In the genomic region with DNA sequence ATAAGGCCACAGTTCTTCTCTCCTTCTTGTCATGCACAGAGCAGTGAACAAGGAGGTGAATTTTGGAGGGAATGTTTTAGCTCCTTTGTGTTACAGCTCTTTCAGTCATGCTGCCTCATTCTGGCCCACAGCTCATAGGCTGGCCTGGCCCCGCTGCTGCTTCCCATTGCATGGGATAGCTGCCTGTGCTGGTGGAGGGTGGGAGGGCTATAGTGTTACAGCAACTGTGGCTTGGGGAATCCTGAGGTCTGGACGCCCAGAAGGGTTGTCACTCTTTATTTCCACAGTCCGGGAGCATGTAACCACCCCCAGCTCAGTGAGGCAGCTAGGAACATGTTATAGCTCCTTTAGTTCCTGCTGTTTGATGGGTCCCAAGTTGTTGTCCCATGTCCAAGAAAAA, we compare ENCODE assay signal across 19 cellular contexts.
"Had no signal": no experiment of that assay in that cellular context is flagged by ENCODE, and none has a peak within 500 bp of the region (broad histone marks: within the 10 kb centered on the region; RNA-seq: fewer than 3 reads in every experiment).

No MANE protein-coding gene starts in this region.

- H3K4me1 Mint-ChIP-seq: mesothelial cell of epicardium had no signal

- ATAC-seq: effector memory CD8-positive, alpha-beta T cell; foreskin keratinocyte; gastroesophageal sphincter; heart right ventricle; left cardiac atrium; left lung; left ventricle myocardium superior; lower lobe of right lung; mucosa of descending colon had no signal

- H3K4me1 ChIP-seq: colonic mucosa, esophagus muscularis mucosa, foreskin keratinocyte, gastroesophageal sphincter, heart right ventricle, left lung, lower lobe of right lung had no signal

- H3K27ac ChIP-seq: colonic mucosa, esophagus muscularis mucosa, foreskin keratinocyte, gastroesophageal sphincter, heart right ventricle, left lung, lower lobe of right lung had no signal

- H3K27me3 ChIP-seq: colonic mucosa, foreskin keratinocyte, gastroesophageal sphincter, heart right ventricle, left lung had no signal

- H3K27ac Mint-ChIP-seq: dendritic cell treated with granulocyte-macrophage colony-stimulating factor and Interleukin-4, amounts not matched to agents 40 ng/mL and 50 ng/mL, for 4 days; effector memory CD8-positive, alpha-beta T cell; endodermal cell; mesothelial cell of epicardium had no signal

- DNase-seq: colonic mucosa; cortex of kidney; effector CD8-positive, alpha-beta T cell; effector memory CD8-positive, alpha-beta T cell; endodermal cell; foreskin keratinocyte; head of caudate nucleus; heart right ventricle; hippocampal formation; left cardiac atrium; left ventricle myocardium superior; lower lobe of right lung; mesenchymal stem cell; mucosa of descending colon had no signal

- H3K4me3 Mint-ChIP-seq: dendritic cell treated with granulocyte-macrophage colony-stimulating factor and Interleukin-4, amounts not matched to agents 40 ng/mL and 50 ng/mL, for 4 days; effector memory CD8-positive, alpha-beta T cell; endodermal cell; mesothelial cell of epicardium had no signal

- H3K4me3 ChIP-seq: colonic mucosa, esophagus muscularis mucosa, gastroesophageal sphincter, heart right ventricle, left lung, lower lobe of right lung, mucosa of descending colon had no signal

- H3K27me3 Mint-ChIP-seq: dendritic cell treated with granulocyte-macrophage colony-stimulating factor and Interleukin-4, amounts not matched to agents 40 ng/mL and 50 ng/mL, for 4 days; effector memory CD8-positive, alpha-beta T cell had no signal

- H3K36me3 Mint-ChIP-seq: mesothelial cell of epicardium had no signal

- H3K36me3 ChIP-seq: colonic mucosa, esophagus muscularis mucosa, gastroesophageal sphincter, heart right ventricle, left lung, lower lobe of right lung had no signal

- H3K9me3 ChIP-seq: colonic mucosa, lower lobe of right lung had no signal
